33 cellular contexts compared by ENCODE assay signal in genomic region chr6:151624071-151624470, GRCh38.
DNase-seq lines count a peak whose midpoint lies in the region; ATAC-seq, FAIRE-seq and TF ChIP-seq lines count a peak whose summit lies in the region.
"Had no signal": no experiment of that assay in that cellular context is flagged by ENCODE, and none has a peak within 500 bp of the region (broad histone marks: within the 10 kb centered on the region; RNA-seq: fewer than 3 reads in every experiment).

No MANE protein-coding gene starts in this region.

- CTCF ChIA-PET in HEK293 (lab: Yijun Ruan, JAX) (no interaction called here), K562 (lab: Yijun Ruan, JAX; ENCODE audit: low intra/inter-chr PET ratio) (no interaction called here), H1 (lab: Charles Lee; ENCODE audit: partially characterized antibody) (interaction anchor here (1.1 to 1.8 kb wide), 6 partner anchors 9 to 156 kb away, joined by 3 to 5 read pairs (median 4); no protein-coding TSS in a partner anchor)

- H3K4me2 ChIP-seq in K562 (ENCODE audit: insufficient read depth, low read length) = no peak overlapping the region
- H3K4me2 ChIP-seq in H1 (ENCODE audit: insufficient read depth in 1 of 2, low read depth in 2 of 2, low read length in 2 of 2) = no peak overlapping the region
- H3K4me2 ChIP-seq: A549; BLaER1; BLaER1 treated with 17β-estradiol and CSF1 and Interleukin-3, amounts not matched to agents 10 nM and 100 nM had no signal

- H3K27ac ChIP-seq in HEK293 (ENCODE audit: extremely low read depth, low read depth, low read length) = no peak overlapping the region
- H3K27ac ChIP-seq in K562 (ENCODE audit: extremely low read depth, low read depth, low read length) = no peak overlapping the region
- no peak overlapping the region for H3K27ac ChIP-seq in H1 (ENCODE audit: low read depth, low read length)
- H3K27ac ChIP-seq in thyroid gland = no peak overlapping the region
- H3K27ac ChIP-seq: 22Rv1; A549; BLaER1; BLaER1 treated with 17β-estradiol and CSF1 and Interleukin-3, amounts not matched to agents 10 nM and 100 nM; C4-2B had no signal

- H2AFZ ChIP-seq in K562 (ENCODE audit: low read depth, low read length) = no peak overlapping the region
- H2AFZ ChIP-seq in H1 (ENCODE audit: low read length) = no peak overlapping the region

- H3K23me2 ChIP-seq in H1 (ENCODE audit: low read depth, low read length) = no peaks in the 10 kb centered on the region; the same call in 1 of the 2 replicates

- no peaks in the 10 kb centered on the region for H3K27me3 ChIP-seq in K562 (ENCODE audit: control insufficient read depth in 2 of 2, insufficient read depth in 2 of 2, low read length in 2 of 2)
- H3K27me3 ChIP-seq in H1 (replicated peaks in 1 of 4; ENCODE audit: control insufficient read depth in 3 of 4, extremely low read depth in 1 of 4, insufficient read depth in 3 of 4, low read length in 3 of 4) = no peaks in the 10 kb centered on the region
- no peaks in the 10 kb centered on the region for H3K27me3 ChIP-seq in thyroid gland
- H3K27me3 ChIP-seq: BE2C; BLaER1; BLaER1 treated with 17β-estradiol and CSF1 and Interleukin-3, amounts not matched to agents 10 nM and 100 nM had no signal

- H3K36me3 ChIP-seq in HEK293 (ENCODE audit: control insufficient read depth in 2 of 2, insufficient read depth in 1 of 2, low read length in 2 of 2) (no peaks in the 10 kb centered on the region), K562 (ENCODE audit: control insufficient read depth, insufficient read depth, low read length) (no peaks in the 10 kb centered on the region), H1 (ENCODE audit: control insufficient read depth in 2 of 4, insufficient read depth in 4 of 4, low read length in 3 of 4) (no peaks in the 10 kb centered on the region), thyroid gland (no peaks in the 10 kb centered on the region)
- H3K36me3 ChIP-seq: BE2C; BLaER1; BLaER1 treated with 17β-estradiol and CSF1 and Interleukin-3, amounts not matched to agents 10 nM and 100 nM had no signal

- no peaks in the 10 kb centered on the region for H3K79me1 ChIP-seq in H1 (ENCODE audit: low read depth, low read length)

- H4K91ac ChIP-seq in H1 (replicated peaks; ENCODE audit: insufficient read length, low read length) = no peak overlapping the region

- no peak overlapping the region for H2AK5ac ChIP-seq in H1 (ENCODE audit: low read depth, low read length)

- no peak overlapping the region for H2BK15ac ChIP-seq in H1 (ENCODE audit: low read length)

- no peak overlapping the region for H4K5ac ChIP-seq in H1 (ENCODE audit: insufficient read length, low read depth, low read length)

- BruUV-seq in K562 (replicated peaks; lab: Mats Ljungman, UMichigan) = no TSS peak

- no peaks in the 10 kb centered on the region for H3K9me3 ChIP-seq in HEK293 (ENCODE audit: control insufficient read depth, insufficient read depth, low read depth, low read length)
- H3K9me3 ChIP-seq in K562 (replicated peaks; ENCODE audit: control insufficient read depth, insufficient read depth, low read depth, low read length) = no peaks in the 10 kb centered on the region
- no peaks in the 10 kb centered on the region for H3K9me3 ChIP-seq in H1 (ENCODE audit: insufficient read depth in 2 of 2, low read depth in 1 of 2, low read length in 1 of 2)
- H3K9me3 ChIP-seq in thyroid gland = no peaks in the 10 kb centered on the region
- H3K9me3 ChIP-seq: A549; BE2C; BLaER1; BLaER1 treated with 17β-estradiol and CSF1 and Interleukin-3, amounts not matched to agents 10 nM and 100 nM; Caco-2 had no signal

- no peaks in the 10 kb centered on the region for H3K9me1 ChIP-seq in K562 (ENCODE audit: control insufficient read depth, insufficient read depth, low read length)

- no peak for TF ChIP-seq CTCF in HEK293 (tag by site-specific recombination; IDR thresholded peaks at IDR 0.05)
- no peak for TF ChIP-seq CTCF in K562 (IDR thresholded peaks at IDR 0.05 in 2 of 3, conservative IDR thresholded peaks at IDR 0.05 in 1 of 3; ENCODE audit: insufficient read depth in 2 of 3, low read depth in 1 of 3, low read length in 3 of 3)
- no peak for TF ChIP-seq CTCF in H1 (IDR thresholded peaks at IDR 0.05; ENCODE audit: control extremely low read depth in 1 of 3, insufficient read depth in 1 of 3, low read depth in 1 of 3, low read length in 3 of 3)
- TF ChIP-seq CTCF in thyroid gland (IDR thresholded peaks at IDR 0.05) = no peak

- FAIRE-seq in K562 (lab: Jason Lieb, UNC) (no peak), H1 (lab: Jason Lieb, UNC) (no peak)
- FAIRE-seq: A204.1, A549, D721Med had no signal

- DNase-seq in K562 (ENCODE audit: extremely low read depth in 1 of 4, low spot score in 3 of 4) (no peak), H1 (ENCODE audit: low read depth in 1 of 2, low spot score in 2 of 2) (no peak), thyroid gland (no peak), A172 (ENCODE audit: low spot score) (no peak)
- DNase-seq: 8988T; ACHN; AML-193; BE2C; C1 segment of cervical spinal cord; Caco-2; Calu3; CD4-positive, alpha-beta memory T cell; CD4-positive, alpha-beta T cell; CD4-positive, CD25-positive, alpha-beta regulatory T cell; CD8-positive, alpha-beta memory T cell; CD8-positive, alpha-beta T cell; COR-L47; DMS 273 treated with DMSO at 0.1 percent for 48 hours; DMS153; DMS53; DMS79; DMS79 treated with DMSO at 0.1 percent for 48 hours; DND-41; EL had no signal

- no peak overlapping the region for H3K14ac ChIP-seq in H1 (ENCODE audit: insufficient read length)

- POLR2A ChIA-PET in HEK293 (lab: Yijun Ruan, JAX) (no interaction called here), K562 (lab: Yijun Ruan, JAX) (no interaction called here), H1 (lab: Charles Lee; ENCODE audit: partially characterized antibody) (no interaction called here)

- no peak overlapping the region for H2BK20ac ChIP-seq in H1 (ENCODE audit: low read length)

- H3K18ac ChIP-seq in H1 (ENCODE audit: extremely low read depth, low read length) = no peak overlapping the region

- no peaks in the 10 kb centered on the region for H3K79me2 ChIP-seq in K562 (ENCODE audit: control insufficient read depth, insufficient read depth, low read length)
- H3K79me2 ChIP-seq in H1 (ENCODE audit: control insufficient read depth in 1 of 2, insufficient read depth in 2 of 2, low read length in 2 of 2) = no peaks in the 10 kb centered on the region

- no peak overlapping the region for H4K8ac ChIP-seq in H1 (ENCODE audit: extremely low read depth, insufficient read depth, low read length)

- TF ChIP-seq RAD21 in K562 (CRISPR knock-in tag; conservative IDR thresholded peaks at IDR 0.05 in 1 of 2, IDR thresholded peaks at IDR 0.05 in 1 of 2) = no peak
- TF ChIP-seq RAD21 in H1 (IDR thresholded peaks at IDR 0.05 in 1 of 2, conservative IDR thresholded peaks at IDR 0.05 in 1 of 2; ENCODE audit: low read depth in 2 of 2, low read length in 2 of 2) = no peak

- TF ChIP-seq POLR2A in K562 (conservative IDR thresholded peaks at IDR 0.05) = no peak
- no peak for TF ChIP-seq POLR2A in H1 (IDR thresholded peaks at IDR 0.05; ENCODE audit: control extremely low read depth in 1 of 2, low read depth in 2 of 2, low read length in 2 of 2)
- TF ChIP-seq POLR2A in thyroid gland (IDR thresholded peaks at IDR 0.05) = no peak

- intact Hi-C loops in K562 (cut with micrococcal nuclease) = no loop called here
- intact Hi-C loops in thyroid gland (cut with DNase I) = no loop called here

- H3K4me1 ChIP-seq in HEK293 (ENCODE audit: control insufficient read depth, insufficient read depth, low read length) (peaks cover 2% of the 10 kb centered on the region; the same call in 1 of the 2 replicates), K562 (replicated peaks in 1 of 2; ENCODE audit: control insufficient read depth in 2 of 2, insufficient read depth in 2 of 2, low read length in 2 of 2) (no peaks in the 10 kb centered on the region), H1 (replicated peaks in 1 of 4; ENCODE audit: control insufficient read depth in 3 of 4, insufficient read depth in 4 of 4, low read length in 3 of 4) (peaks cover 0 to 8% (median 4%) of the 10 kb centered on the region in 4 experiments; a peak in 5 of 7 replicates), thyroid gland (peaks cover 10 to 12% of the 10 kb centered on the region in 2 donors)
- H3K4me1 ChIP-seq: A549, BE2C, BLaER1, Caco-2 had no signal

- in situ Hi-C loops in K562 (cut with MboI) = no loop called here

- no peak overlapping the region for H2BK5ac ChIP-seq in H1 (ENCODE audit: low read depth, low read length)

- H2BK12ac ChIP-seq in H1 (ENCODE audit: low read depth, low read length) = no peak overlapping the region

- H2BK120ac ChIP-seq in H1 (replicated peaks; ENCODE audit: low read depth, low read length) = no peak overlapping the region

- TF ChIP-seq EP300 in K562 (IDR thresholded peaks at IDR 0.05; ENCODE audit: low read length) (no peak), H1 (IDR thresholded peaks at IDR 0.05; ENCODE audit: borderline replicate concordance in 1 of 2, low read depth in 2 of 2, low read length in 2 of 2) (no peak)

- 0% methylated on average over 2 of the region's 2 CpGs for WGBS in K562 (ENCODE audit: insufficient coverage, low coverage, missing lambda C conversion rate)
- 86% methylated on average over 2 of the region's 2 CpGs; no CpG with 5 or more reads in 1 of the 2 experiments for WGBS in H1 (ENCODE audit: extremely low coverage in 1 of 2, insufficient coverage in 1 of 2, insufficient read length in 1 of 2, insufficient replicate concordance in 2 of 2, low coverage in 1 of 2, low lambda C conversion rate in 2 of 2, missing lambda C conversion rate in 1 of 2), 2 experiments
- 90 to 99% methylated on average over 2 of the region's 2 CpGs for WGBS in thyroid gland, 2 donors

- H3K4ac ChIP-seq in H1 (replicated peaks; ENCODE audit: insufficient read length, low read depth, low read length) = no peak overlapping the region

- H3K9ac ChIP-seq in K562 (ENCODE audit: insufficient read depth in 1 of 2, low read depth in 2 of 2, low read length in 2 of 2) = no peak overlapping the region
- no peak overlapping the region for H3K9ac ChIP-seq in H1 (replicated peaks in 1 of 4; ENCODE audit: extremely low read depth in 1 of 4, low read depth in 3 of 4, low read length in 3 of 4)
- H3K9ac ChIP-seq: BLaER1; BLaER1 treated with 17β-estradiol and CSF1 and Interleukin-3, amounts not matched to agents 10 nM and 100 nM had no signal

- no peaks in the 10 kb centered on the region for H4K20me1 ChIP-seq in K562 (replicated peaks; ENCODE audit: control insufficient read depth, insufficient read depth, low read length)
- no peaks in the 10 kb centered on the region for H4K20me1 ChIP-seq in H1 (replicated peaks in 1 of 2; ENCODE audit: control insufficient read depth in 1 of 2, insufficient read depth in 2 of 2, low read length in 2 of 2)
- H4K20me1 ChIP-seq: BLaER1; BLaER1 treated with 17β-estradiol and CSF1 and Interleukin-3, amounts not matched to agents 10 nM and 100 nM had no signal

- no peak overlapping the region for H3K56ac ChIP-seq in H1 (replicated peaks; ENCODE audit: insufficient read length, low read depth, low read length)

- H3K23ac ChIP-seq in H1 (ENCODE audit: insufficient read length) = no peak overlapping the region

- H3K4me3 ChIP-seq in HEK293 (ENCODE audit: low read depth, low read length) = no peak overlapping the region
- no peak overlapping the region for H3K4me3 ChIP-seq in K562
- no peak overlapping the region for H3K4me3 ChIP-seq in H1 (ENCODE audit: extremely low read depth in 1 of 4, insufficient read depth in 2 of 4, low read depth in 3 of 4, low read length in 4 of 4)
- no peak overlapping the region for H3K4me3 ChIP-seq in thyroid gland (replicated peaks in 1 of 3)
- H3K4me3 ChIP-seq: A549; BLaER1; BLaER1 treated with 17β-estradiol and CSF1 and Interleukin-3, amounts not matched to agents 10 nM and 100 nM had no signal

- ATAC-seq in K562 (no peak), HG03442 (IDR thresholded peaks at IDR 0.05; ENCODE audit: unreplicated experiment) (no peak)
- ATAC-seq: A549; CD8-positive, alpha-beta T cell had no signal

Comparison
In these comparisons a context has a peak if more than half of its experiments do, and no peak if none do; other contexts are left out.
1. Of the 44 proteins assayed by ChIP-seq in both K562 and HEK293: peak only in K562: none; only in HEK293: none; in both: ZNF146; in neither: 43.